ENCODE assay signal across 14 cellular contexts in the genomic region with DNA sequence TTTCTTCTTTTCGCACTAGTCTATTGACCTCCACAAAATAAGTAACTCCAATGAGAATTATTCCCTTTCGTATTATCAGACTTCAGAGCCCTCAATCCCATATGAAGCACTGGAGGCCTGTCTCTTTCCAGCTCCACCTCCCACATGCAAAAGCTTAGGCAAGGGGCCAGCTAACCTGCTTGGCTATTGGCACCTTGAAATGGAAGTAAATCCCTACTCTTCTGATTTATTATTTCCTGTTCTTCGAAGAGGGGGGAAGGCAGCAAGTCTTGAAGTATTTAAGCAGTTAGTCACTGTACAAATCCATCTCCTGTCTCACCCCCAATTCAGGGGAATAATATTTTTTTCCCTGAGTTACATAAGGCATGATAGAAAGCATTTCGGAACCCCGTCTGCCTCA.
DNase-seq lines count a peak whose midpoint lies in the region; ATAC-seq and TF ChIP-seq lines count a peak whose summit lies in the region.
"Had no signal": no experiment of that assay in that cellular context is flagged by ENCODE, and none has a peak within 500 bp of the region (broad histone marks: within the 10 kb centered on the region; RNA-seq: fewer than 3 reads in every experiment).

No MANE protein-coding gene starts in this region.

- CTCF ChIA-PET in A673 (lab: Charles Lee), result no interaction called here

- BruUV-seq in A673 (replicated peaks; lab: Mats Ljungman, UMichigan), result no TSS peak

- no peak overlapping the region for H3K4me3 ChIP-seq in A673 (ENCODE audit: low read depth, low read length, poor library complexity, severe bottlenecking)
- H3K4me3 ChIP-seq in subcutaneous abdominal adipose tissue (ENCODE audit: low read depth in 1 of 5, low read length in 5 of 5), result no peak overlapping the region
- H3K4me3 ChIP-seq: BLaER1 treated with 17β-estradiol and CSF1 and Interleukin-3, amounts not matched to agents 10 nM and 100 nM had no signal

- no peak for TF ChIP-seq CTCF in A673 (conservative IDR thresholded peaks at IDR 0.05; ENCODE audit: low read depth, low read length)
- TF ChIP-seq CTCF in foreskin keratinocyte (conservative IDR thresholded peaks at IDR 0.05), result no peak

- H3K9me3 ChIP-seq in A673 (ENCODE audit: low read depth, low read length, poor library complexity, severe bottlenecking), result no peaks in the 10 kb centered on the region
- no peaks in the 10 kb centered on the region for H3K9me3 ChIP-seq in subcutaneous abdominal adipose tissue (ENCODE audit: control insufficient read depth in 5 of 5, low read length in 5 of 5)

- no peaks in the 10 kb centered on the region for H3K4me1 ChIP-seq in A673 (ENCODE audit: insufficient read depth, low read length, poor library complexity, severe bottlenecking)
- H3K4me1 ChIP-seq in foreskin keratinocyte, result no peaks in the 10 kb centered on the region
- peaks cover 3 to 34% (median 34%) of the 10 kb centered on the region in 5 donors for H3K4me1 ChIP-seq in subcutaneous abdominal adipose tissue (ENCODE audit: control insufficient read depth in 5 of 5, insufficient read depth in 5 of 5, low read length in 5 of 5)
- H3K4me1 ChIP-seq: BLaER1 treated with 17β-estradiol and CSF1 and Interleukin-3, amounts not matched to agents 10 nM and 100 nM had no signal

- POLR2A ChIA-PET in A673 (lab: Charles Lee; ENCODE audit: low non-redundant PET), result no interaction called here

- intact Hi-C loops in A673 (cut with micrococcal nuclease; ENCODE audit: unreplicated experiment), result no loop called here

- DNase-seq in A673 (ENCODE audit: low spot score), result peak; percentile 21
- peak; percentile 17 for DNase-seq in NCI-H69 (lab: John Stamatoyannopoulos, UW)
- peak; percentile 1 to 33 for DNase-seq in foreskin keratinocyte
- DNase-seq in NCI-H2107 treated with DMSO at 0.1 percent for 48 hours (lab: John Stamatoyannopoulos, UW; ENCODE audit: unreplicated experiment), result no peak
- no peak for DNase-seq in middle frontal gyrus (ENCODE audit: extremely low spot score, low spot score)
- DNase-seq: 8988T; Calu3; CD8-positive, alpha-beta T cell; DMS79 treated with DMSO at 0.1 percent for 48 hours; GF-D8; H9 had no signal

- H3K9ac ChIP-seq in subcutaneous abdominal adipose tissue (ENCODE audit: low read length in 5 of 5), result no peak overlapping the region
- H3K9ac ChIP-seq: BLaER1 treated with 17β-estradiol and CSF1 and Interleukin-3, amounts not matched to agents 10 nM and 100 nM had no signal

- H3K36me3 ChIP-seq in A673 (ENCODE audit: insufficient read depth, low read length, poor library complexity, severe bottlenecking) (no peaks in the 10 kb centered on the region), subcutaneous abdominal adipose tissue (ENCODE audit: control insufficient read depth in 5 of 5, insufficient read depth in 5 of 5, low read length in 5 of 5) (no peaks in the 10 kb centered on the region)
- H3K36me3 ChIP-seq: BLaER1 treated with 17β-estradiol and CSF1 and Interleukin-3, amounts not matched to agents 10 nM and 100 nM had no signal

- H3K27ac ChIP-seq in A673 (ENCODE audit: low read depth, low read length, poor library complexity, severe bottlenecking) (no peak overlapping the region), foreskin keratinocyte (no peak overlapping the region), subcutaneous abdominal adipose tissue (ENCODE audit: low read depth, low read length) (peak overlapping the region; percentile 12)
- H3K27ac ChIP-seq: BLaER1 treated with 17β-estradiol and CSF1 and Interleukin-3, amounts not matched to agents 10 nM and 100 nM had no signal

- H3K27me3 ChIP-seq in A673 (replicated peaks; ENCODE audit: insufficient read depth, low read depth, low read length, poor library complexity) (peaks cover 11% of the 10 kb centered on the region), foreskin keratinocyte (peaks cover 3% of the 10 kb centered on the region), subcutaneous abdominal adipose tissue (ENCODE audit: control insufficient read depth in 5 of 5, insufficient read depth in 4 of 5, low read length in 5 of 5) (no peaks in the 10 kb centered on the region)
- H3K27me3 ChIP-seq: BLaER1 treated with 17β-estradiol and CSF1 and Interleukin-3, amounts not matched to agents 10 nM and 100 nM had no signal

- ATAC-seq in foreskin keratinocyte (no peak), GM18498 (IDR thresholded peaks at IDR 0.05; ENCODE audit: unreplicated experiment) (no peak)
- ATAC-seq: CD8-positive, alpha-beta T cell had no signal

Comparison
In these comparisons a context has a peak if more than half of its experiments do, and no peak if none do; other contexts are left out.
1. DNase-seq: peak in A673 (single experiment), NCI-H69 (single experiment) and foreskin keratinocyte (2 of 2); none in NCI-H2107 treated with DMSO at 0.1 percent for 48 hours (single experiment) and middle frontal gyrus (single experiment).